In genomic region chr7:78265086-78265485, GRCh38 we compare ENCODE assay signal across 20 cellular contexts.
A peak's percentile ranks its signal among the peaks of the same experiment; 100 is the strongest.
DNase-seq lines count a peak whose midpoint lies in the region; ATAC-seq, FAIRE-seq and TF ChIP-seq lines count a peak whose summit lies in the region.
"Had no signal": no experiment of that assay in that cellular context is flagged by ENCODE, and none has a peak within 500 bp of the region (broad histone marks: within the 10 kb centered on the region; RNA-seq: fewer than 3 reads in every experiment).

No MANE protein-coding gene starts in this region.

- intact Hi-C loops in IMR-90 (cut with micrococcal nuclease) = no loop called here
- intact Hi-C loops in K562 (cut with micrococcal nuclease) = no loop called here
- intact Hi-C loops in kidney (cut with DNase I) = no loop called here
- intact Hi-C loops in mammary epithelial cell (cut with micrococcal nuclease) = no loop called here

- TF ChIP-seq RAD21 in A549 (conservative IDR thresholded peaks at IDR 0.05 in 1 of 2, IDR thresholded peaks at IDR 0.05 in 1 of 2) (no peak), IMR-90 (IDR thresholded peaks at IDR 0.05; ENCODE audit: low read length) (no peak), K562 (CRISPR knock-in tag; conservative IDR thresholded peaks at IDR 0.05 in 1 of 2, IDR thresholded peaks at IDR 0.05 in 1 of 2) (no peak)

- H3K27ac ChIP-seq in A549 = no peak overlapping the region
- no peak overlapping the region for H3K27ac ChIP-seq in IMR-90 (ENCODE audit: insufficient read depth, low read length)
- H3K27ac ChIP-seq in K562 (ENCODE audit: extremely low read depth, low read depth, low read length) = no peak overlapping the region
- no peak overlapping the region for H3K27ac ChIP-seq in kidney (ENCODE audit: low read depth in 2 of 2, low read length in 2 of 2)
- no peak overlapping the region for H3K27ac ChIP-seq in mammary epithelial cell (ENCODE audit: insufficient read depth, low read depth, low read length)
- H3K27ac ChIP-seq: BLaER1, C4-2B had no signal

- H3K4me2 ChIP-seq in A549 (no peak overlapping the region), IMR-90 (ENCODE audit: low read depth, low read length) (no peak overlapping the region), K562 (ENCODE audit: insufficient read depth, low read length) (no peak overlapping the region), mammary epithelial cell (ENCODE audit: insufficient read depth, low read depth, low read length) (no peak overlapping the region)
- H3K4me2 ChIP-seq: BLaER1, GM23338 had no signal

- H4K20me1 ChIP-seq in IMR-90 (ENCODE audit: insufficient read depth, low read length) (no peaks in the 10 kb centered on the region), K562 (replicated peaks; ENCODE audit: control insufficient read depth, insufficient read depth, low read length) (no peaks in the 10 kb centered on the region), mammary epithelial cell (ENCODE audit: insufficient read depth, low read length) (no peaks in the 10 kb centered on the region)
- H4K20me1 ChIP-seq: BLaER1 had no signal

- CTCF ChIA-PET in A549 (lab: Yijun Ruan, JAX) (no interaction called here), IMR-90 (lab: Yijun Ruan, JAX) (interaction anchor here (0.7 kb wide), 1 partner anchor 14 kb away, joined by 3 read pairs; no protein-coding TSS in a partner anchor), K562 (lab: Yijun Ruan, JAX; ENCODE audit: low intra/inter-chr PET ratio) (no interaction called here), mammary epithelial cell (lab: Charles Lee; ENCODE audit: low non-redundant PET) (no interaction called here)

- H2AK9ac ChIP-seq in IMR-90 (replicated peaks; ENCODE audit: low read depth, low read length, poor library complexity) = no peak overlapping the region

- TF ChIP-seq EP300 in A549 (IDR thresholded peaks at IDR 0.05) (no peak), K562 (IDR thresholded peaks at IDR 0.05; ENCODE audit: low read length) (no peak)

- in situ Hi-C loops in IMR-90 (cut with MboI; ENCODE audit: low sequenced_read_pairs) = no loop called here
- in situ Hi-C loops in K562 (cut with MboI) = no loop called here
- in situ Hi-C loops in mammary epithelial cell (cut with MboI; ENCODE audit: low sequenced_read_pairs in 2 of 2) = no loop called here

- TF ChIP-seq CTCF in A549 (IDR thresholded peaks at IDR 0.05) (no peak), IMR-90 (conservative IDR thresholded peaks at IDR 0.05; ENCODE audit: low read depth, low read length) (no peak), K562 (IDR thresholded peaks at IDR 0.05 in 2 of 3, conservative IDR thresholded peaks at IDR 0.05 in 1 of 3; ENCODE audit: insufficient read depth in 2 of 3, low read depth in 1 of 3, low read length in 3 of 3) (no peak), kidney (IDR thresholded peaks at IDR 0.05; ENCODE audit: borderline replicate concordance, extremely low read depth, insufficient read depth) (no peak), mammary epithelial cell (conservative IDR thresholded peaks at IDR 0.05 in 1 of 2, IDR thresholded peaks at IDR 0.05 in 1 of 2; ENCODE audit: extremely low read depth in 1 of 2, insufficient read depth in 1 of 2, low read depth in 1 of 2, low read length in 2 of 2) (no peak)

- H2AFZ ChIP-seq in IMR-90 (replicated peaks; ENCODE audit: low read length, poor library complexity) (no peak overlapping the region), K562 (ENCODE audit: low read depth, low read length) (no peak overlapping the region), mammary epithelial cell (ENCODE audit: low read depth, low read length) (no peak overlapping the region)
- H2AFZ ChIP-seq: GM23338 had no signal

- no peak overlapping the region for H3K23ac ChIP-seq in IMR-90 (ENCODE audit: low read depth, low read length)

- H3K79me1 ChIP-seq in IMR-90 (ENCODE audit: low read depth in 1 of 2, low read length in 2 of 2) = no peaks in the 10 kb centered on the region

- H4K5ac ChIP-seq in IMR-90 (ENCODE audit: low read depth, low read length) = no peak overlapping the region

- H3K4me3 ChIP-seq in A549 = no peak overlapping the region
- no peak overlapping the region for H3K4me3 ChIP-seq in IMR-90 (ENCODE audit: insufficient read depth, low read depth, low read length)
- no peak overlapping the region for H3K4me3 ChIP-seq in K562
- no peak overlapping the region for H3K4me3 ChIP-seq in kidney (ENCODE audit: low read length in 2 of 2)
- no peak overlapping the region for H3K4me3 ChIP-seq in mammary epithelial cell (replicated peaks in 1 of 3; ENCODE audit: insufficient read depth in 1 of 3, low read depth in 2 of 3, low read length in 3 of 3)
- H3K4me3 ChIP-seq: BLaER1, GM12878, GM23338 had no signal

- H3K14ac ChIP-seq in IMR-90 (replicated peaks; ENCODE audit: low read depth, low read length) = no peak overlapping the region

- no peak overlapping the region for H2BK20ac ChIP-seq in IMR-90 (ENCODE audit: low read depth, low read length)

- H2BK15ac ChIP-seq in IMR-90 (ENCODE audit: low read depth, low read length) = no peak overlapping the region

- no peak overlapping the region for H4K91ac ChIP-seq in IMR-90 (ENCODE audit: insufficient read depth, low read depth, low read length)

- dilution Hi-C loops in IMR-90 (cut with HindIII; ENCODE audit: low sequenced_read_pairs, unreplicated experiment) = no loop called here
- dilution Hi-C loops in mammary epithelial cell (cut with HindIII; ENCODE audit: low sequenced_read_pairs) = no loop called here

- no peaks in the 10 kb centered on the region for H3K36me3 ChIP-seq in IMR-90 (ENCODE audit: control insufficient read depth, insufficient read depth, low read length)
- H3K36me3 ChIP-seq in K562 (ENCODE audit: control insufficient read depth, insufficient read depth, low read length) = no peaks in the 10 kb centered on the region
- H3K36me3 ChIP-seq in kidney (ENCODE audit: control insufficient read depth in 1 of 2, insufficient read depth in 2 of 2, low read length in 2 of 2) = no peaks in the 10 kb centered on the region
- H3K36me3 ChIP-seq in mammary epithelial cell (ENCODE audit: insufficient read depth, low read length) = no peaks in the 10 kb centered on the region
- H3K36me3 ChIP-seq: BLaER1 had no signal

- no peak overlapping the region for H2BK5ac ChIP-seq in IMR-90 (ENCODE audit: low read depth, low read length, poor library complexity, severe bottlenecking)

- H3K9me1 ChIP-seq in IMR-90 (ENCODE audit: insufficient read depth, low read length) (no peaks in the 10 kb centered on the region; the same call in 1 of the 2 replicates), K562 (ENCODE audit: control insufficient read depth, insufficient read depth, low read length) (no peaks in the 10 kb centered on the region)

- H3K4ac ChIP-seq in IMR-90 (ENCODE audit: low read depth, low read length) = no peak overlapping the region

- H3K4me1 ChIP-seq in A549 = no peaks in the 10 kb centered on the region
- no peaks in the 10 kb centered on the region; the same call in 1 of the 2 replicates for H3K4me1 ChIP-seq in IMR-90 (ENCODE audit: control insufficient read depth, insufficient read depth, low read length)
- no peaks in the 10 kb centered on the region for H3K4me1 ChIP-seq in K562 (replicated peaks in 1 of 2; ENCODE audit: control insufficient read depth in 2 of 2, insufficient read depth in 2 of 2, low read length in 2 of 2)
- no peaks in the 10 kb centered on the region for H3K4me1 ChIP-seq in kidney (ENCODE audit: control insufficient read depth in 1 of 2, insufficient read depth in 1 of 2, low read depth in 1 of 2, low read length in 2 of 2)
- no peaks in the 10 kb centered on the region for H3K4me1 ChIP-seq in mammary epithelial cell (ENCODE audit: insufficient read depth, low read length)
- H3K4me1 ChIP-seq: BLaER1, Caco-2 had no signal

- H3K9me3 ChIP-seq in A549 (no peaks in the 10 kb centered on the region), IMR-90 (ENCODE audit: control insufficient read depth, insufficient read depth, low read length) (no peaks in the 10 kb centered on the region), K562 (replicated peaks; ENCODE audit: control insufficient read depth, insufficient read depth, low read depth, low read length) (no peaks in the 10 kb centered on the region), kidney (ENCODE audit: control insufficient read depth in 1 of 2, low read length in 2 of 2) (no peaks in the 10 kb centered on the region), mammary epithelial cell (replicated peaks; ENCODE audit: insufficient read depth, low read length) (no peaks in the 10 kb centered on the region)
- H3K9me3 ChIP-seq: BLaER1, Caco-2 had no signal

- H3K9ac ChIP-seq in IMR-90 (ENCODE audit: low read depth, low read length) (no peak overlapping the region), K562 (ENCODE audit: insufficient read depth in 1 of 2, low read depth in 2 of 2, low read length in 2 of 2) (no peak overlapping the region), kidney (ENCODE audit: low read length in 2 of 2) (no peak overlapping the region), mammary epithelial cell (ENCODE audit: insufficient read depth, low read length) (no peak overlapping the region)
- H3K9ac ChIP-seq: BLaER1 had no signal

- 3% methylated on average over 2 of the region's 2 CpGs for WGBS in A549 (ENCODE audit: missing lambda C conversion rate)
- WGBS in IMR-90 (ENCODE audit: extremely low coverage in 2 of 2, insufficient read length in 1 of 2), 2 experiments = no CpG with 5 or more reads among the region's 2 CpGs
- 0% methylated on average over 2 of the region's 2 CpGs for WGBS in K562 (ENCODE audit: insufficient coverage, low coverage, missing lambda C conversion rate)
- WGBS in mammary epithelial cell (ENCODE audit: low coverage, missing lambda C conversion rate) = 39% methylated on average over 2 of the region's 2 CpGs

- no peak for ATAC-seq in A549
- ATAC-seq in IMR-90 (ENCODE audit: low read depth) = no peak
- no peak for ATAC-seq in K562
- ATAC-seq: CD8-positive, alpha-beta T cell; GM12878; GM23338; HCT116 had no signal

- H3K79me2 ChIP-seq in K562 (ENCODE audit: control insufficient read depth, insufficient read depth, low read length) = no peaks in the 10 kb centered on the region
- H3K79me2 ChIP-seq in mammary epithelial cell (ENCODE audit: insufficient read depth, low read length) = no peaks in the 10 kb centered on the region

- no peak overlapping the region for H3K56ac ChIP-seq in IMR-90 (ENCODE audit: extremely low read depth, insufficient read depth, low read length)

- FAIRE-seq in A549 (lab: Jason Lieb, UNC) = no peak
- no peak for FAIRE-seq in K562 (lab: Jason Lieb, UNC)
- FAIRE-seq in kidney (lab: Jason Lieb, UNC) = no peak
- FAIRE-seq: G401.6, GM12878, GM19239 had no signal

- H3K18ac ChIP-seq in IMR-90 (ENCODE audit: low read depth, low read length) = no peak overlapping the region

- no peaks in the 10 kb centered on the region for H3K27me3 ChIP-seq in IMR-90 (ENCODE audit: control insufficient read depth, insufficient read depth, low read length)
- no peaks in the 10 kb centered on the region for H3K27me3 ChIP-seq in K562 (ENCODE audit: control insufficient read depth in 2 of 2, insufficient read depth in 2 of 2, low read length in 2 of 2)
- H3K27me3 ChIP-seq in mammary epithelial cell (ENCODE audit: insufficient read depth, low read length) = no peaks in the 10 kb centered on the region
- H3K27me3 ChIP-seq: BLaER1 had no signal

- H4K8ac ChIP-seq in IMR-90 (ENCODE audit: low read depth in 2 of 2, low read length in 2 of 2) = no peak overlapping the region

- DNase-seq in A549 (ENCODE audit: low read depth in 1 of 2, low spot score in 1 of 2) (no peak), IMR-90 (no peak), NCI-H69 (lab: John Stamatoyannopoulos, UW) (peak; percentile 44), K562 (ENCODE audit: extremely low read depth in 1 of 4, low spot score in 3 of 4) (no peak), kidney (no peak), GDM1 (lab: John Stamatoyannopoulos, UW) (no peak), mammary epithelial cell (no peak)
- DNase-seq: Caco-2; CD4-positive, CD25-positive, alpha-beta regulatory T cell; CD8-positive, alpha-beta T cell; DMS153; DND-41; H9 had no signal

- no peak overlapping the region for H2BK120ac ChIP-seq in IMR-90 (ENCODE audit: low read depth, low read length)

- no peak for TF ChIP-seq POLR2A in A549 (IDR thresholded peaks at IDR 0.05; ENCODE audit: low read length)
- no peak for TF ChIP-seq POLR2A in IMR-90 (IDR thresholded peaks at IDR 0.05; ENCODE audit: low read depth, low read length)
- no peak for TF ChIP-seq POLR2A in K562 (conservative IDR thresholded peaks at IDR 0.05)

- H2AK5ac ChIP-seq in IMR-90 (ENCODE audit: low read depth, low read length) = no peak overlapping the region

- POLR2A ChIA-PET in A549 (lab: Yijun Ruan, JAX) (no interaction called here), IMR-90 (lab: Charles Lee; ENCODE audit: unreplicated experiment) (no interaction called here), K562 (lab: Yijun Ruan, JAX) (no interaction called here)

- BruUV-seq in IMR-90 (replicated peaks; lab: Mats Ljungman, UMichigan) = no TSS peak
- BruUV-seq in K562 (replicated peaks; lab: Mats Ljungman, UMichigan) = no TSS peak
- no TSS peak for BruUV-seq in mammary epithelial cell (replicated peaks; lab: Mats Ljungman, UMichigan)

Comparison
In these comparisons a context has a peak if more than half of its experiments do, and no peak if none do; other contexts are left out.
1. Of the 35 proteins assayed by ChIP-seq in both K562 and A549: peak only in K562: none; only in A549: none; in both: MAFK; in neither: 34.